Comparison of ENCODE assay signal across 9 cellular contexts in the genomic region with DNA sequence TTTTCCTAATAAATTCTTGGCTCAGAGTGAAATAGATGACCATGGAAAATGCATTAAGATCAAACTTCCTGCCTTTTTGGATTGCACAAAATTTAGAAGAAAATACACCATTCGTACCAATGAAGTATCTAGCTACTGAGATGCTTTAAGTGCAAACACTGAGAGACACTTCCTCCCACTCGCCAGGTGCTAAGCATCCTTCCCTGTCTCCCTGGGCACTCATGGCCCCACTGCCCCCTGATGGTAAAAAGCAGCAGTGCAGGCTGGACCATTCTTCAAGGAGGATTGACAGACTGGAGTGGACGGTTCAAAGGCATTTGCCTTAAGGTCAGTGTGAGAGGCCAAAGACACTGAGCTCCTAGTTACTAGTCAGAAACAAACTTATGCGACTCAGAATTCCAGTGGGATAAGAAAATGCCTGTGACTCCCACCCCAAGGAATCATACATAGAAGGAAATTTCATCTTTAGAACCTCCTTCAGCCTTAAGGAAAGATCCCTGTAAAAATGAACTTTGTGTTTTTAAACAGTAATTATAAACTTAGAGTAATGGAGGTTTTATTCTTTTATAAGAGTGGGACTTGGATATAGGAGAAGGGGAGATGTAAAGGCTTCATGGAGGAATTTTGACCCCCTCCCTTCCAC.
DNase-seq lines count a peak whose midpoint lies in the region; ATAC-seq, FAIRE-seq and TF ChIP-seq lines count a peak whose summit lies in the region.
"Had no signal": no experiment of that assay in that cellular context is flagged by ENCODE, and none has a peak within 500 bp of the region (broad histone marks: within the 10 kb centered on the region; RNA-seq: fewer than 3 reads in every experiment).

No MANE protein-coding gene starts in this region.

- H3K4me3 Mint-ChIP-seq in Calu3 (ENCODE audit: low read depth, unreplicated experiment), result no peak overlapping the region

- H3K9me3 ChIP-seq in pancreas (no peaks in the 10 kb centered on the region), upper lobe of left lung (no peaks in the 10 kb centered on the region)

- intact Hi-C loops in Calu3 (cut with micrococcal nuclease; ENCODE audit: unreplicated experiment) (loop anchor here (1.0 kb wide), 1 partner anchor 720 kb away; no protein-coding TSS in a partner anchor), pancreas (cut with DNase I) (no loop called here)

- no peaks in the 10 kb centered on the region for H3K27me3 ChIP-seq in HL-60 (ENCODE audit: insufficient read depth, poor library complexity, severe bottlenecking)
- H3K27me3 ChIP-seq in pancreas, result no peaks in the 10 kb centered on the region
- H3K27me3 ChIP-seq in upper lobe of left lung, result no peaks in the 10 kb centered on the region

- TF ChIP-seq CTCF in Calu3 (IDR thresholded peaks at IDR 0.05; ENCODE audit: unreplicated experiment) (peak; percentile 80), HL-60 (IDR thresholded peaks at IDR 0.05; ENCODE audit: insufficient read depth, low read length) (peak; percentile 55), RWPE1 (conservative IDR thresholded peaks at IDR 0.05; ENCODE audit: low read depth) (peak; percentile 71), pancreas (IDR thresholded peaks at IDR 0.05) (peak; percentile 25 to 51 (median 42)), upper lobe of left lung (IDR thresholded peaks at IDR 0.05) (peak; percentile 42 to 74 (median 60))

- CTCF ChIA-PET in Calu3 (lab: Charles Lee) (no interaction called here), RWPE1 (lab: Yijun Ruan, JAX) (interaction anchor here (0.6 to 0.7 kb wide), 3 partner anchors 10 to 678 kb away, joined by 3 to 8 read pairs (median 3); no protein-coding TSS in a partner anchor)

- H3K27ac ChIP-seq in HL-60 (replicated peaks) (no peak overlapping the region), RWPE1 (no peak overlapping the region), pancreas (no peak overlapping the region), upper lobe of left lung (no peak overlapping the region)

- no peaks in the 10 kb centered on the region for H3K9me3 Mint-ChIP-seq in Calu3 (ENCODE audit: low read depth, unreplicated experiment)

- no peaks in the 10 kb centered on the region for H3K36me3 Mint-ChIP-seq in Calu3 (ENCODE audit: insufficient read depth, unreplicated experiment)

- ATAC-seq in GM19438 (IDR thresholded peaks at IDR 0.05; ENCODE audit: low read depth, unreplicated experiment) (peak; percentile 95), pancreas (peak in 3 of 4 donors; percentile 77 to 85 (median 84)), upper lobe of left lung (ENCODE audit: low FRiP score in 2 of 2) (peak in 1 of 2 donors; percentile 69)

- no peaks in the 10 kb centered on the region for H3K4me1 Mint-ChIP-seq in Calu3 (ENCODE audit: low read depth, unreplicated experiment)

- WGBS in pancreas, 2 donors, result 22 to 26% methylated on average over 4 of the region's 4 CpGs
- 17 to 26% methylated on average over 4 of the region's 4 CpGs for WGBS in upper lobe of left lung, 2 donors

- H3K4me3 ChIP-seq in HL-60 (replicated peaks; ENCODE audit: insufficient read depth, low read length), result no peak overlapping the region
- no peak overlapping the region for H3K4me3 ChIP-seq in pancreas
- no peak overlapping the region for H3K4me3 ChIP-seq in upper lobe of left lung

- TF ChIP-seq EP300 in upper lobe of left lung (IDR thresholded peaks at IDR 0.05), result no peak

- H3K4me1 ChIP-seq in pancreas, result no peaks in the 10 kb centered on the region
- no peaks in the 10 kb centered on the region for H3K4me1 ChIP-seq in upper lobe of left lung

- POLR2A ChIA-PET in RWPE1 (lab: Yijun Ruan, JAX; ENCODE audit: low non-redundant PET), result no interaction called here

- no peak for TF ChIP-seq POLR2A in upper lobe of left lung (IDR thresholded peaks at IDR 0.05)

- no peak overlapping the region for H3K27ac Mint-ChIP-seq in Calu3 (ENCODE audit: unreplicated experiment)

- H3K27me3 Mint-ChIP-seq in Calu3 (ENCODE audit: unreplicated experiment), result peaks cover 14% of the 10 kb centered on the region

- DNase-seq in Calu3 (peak; percentile 85), HL-60 (ENCODE audit: low read depth in 1 of 2, low spot score in 1 of 2) (peak; percentile 10 to 34), RWPE1 (ENCODE audit: low spot score) (peak; percentile 56), foreskin melanocyte (peak; percentile 15), pancreas (peak in 5 of 6 donors; percentile 10 to 78 (median 41)), upper lobe of left lung (peak in 1 of 2 donors; percentile 35)
- peak; percentile 46 for DNase-seq in activated T-helper 9 cell treated with anti-CD3 and anti-CD28 coated beads, Interleukin-2, amount 50 U/mL, for 16 hours (ENCODE audit: low read depth)

- no peak for FAIRE-seq in pancreas (lab: Jason Lieb, UNC)
- FAIRE-seq: endometrium had no signal

- H3K36me3 ChIP-seq in pancreas (no peaks in the 10 kb centered on the region), upper lobe of left lung (no peaks in the 10 kb centered on the region)

- no TSS peak for BruUV-seq in Calu3 (replicated peaks; lab: Mats Ljungman, UMichigan)
